8 cellular contexts compared by ENCODE assay signal in the genomic region with DNA sequence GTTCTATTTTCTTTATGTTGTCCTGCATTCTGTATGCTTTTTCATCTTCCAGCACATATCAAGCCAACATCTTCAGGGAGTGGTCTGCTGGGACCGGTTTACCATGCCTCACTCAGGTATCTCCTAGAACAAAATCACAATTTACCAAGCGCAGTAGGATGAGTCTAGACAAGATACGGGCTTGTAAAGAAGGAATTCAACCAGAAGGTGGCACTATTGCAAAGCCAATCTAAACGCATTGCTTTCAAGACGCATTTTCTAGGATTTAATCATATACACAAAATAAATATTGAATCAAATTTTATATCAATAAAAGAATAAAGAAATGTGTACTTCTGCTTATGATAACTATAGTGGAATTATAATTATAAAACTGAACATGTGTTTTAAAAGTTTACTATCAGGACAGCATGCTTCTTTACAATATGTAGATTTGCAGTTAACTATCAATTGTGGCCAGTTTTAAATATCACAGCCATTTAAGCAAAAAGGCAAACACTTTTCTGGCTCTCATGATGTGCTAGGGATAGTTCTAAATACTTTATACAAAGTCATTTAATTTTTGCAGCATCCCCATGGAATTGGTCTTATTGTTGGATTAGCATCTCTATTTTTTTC. TPM values are rescaled to one million over a fixed set of nuclear protein-coding genes. Genes with fewer than 3 reads are reported as not detected.
A peak's percentile ranks its signal among the peaks of the same experiment; 100 is the strongest.
DNase-seq lines count a peak whose midpoint lies in the region; ATAC-seq and TF ChIP-seq lines count a peak whose summit lies in the region.

No MANE protein-coding gene starts in this region.

- H3K4me3 ChIP-seq in AG09309 (ENCODE audit: control insufficient read depth, low read depth, low read length), result no peak overlapping the region
- no peak overlapping the region for H3K4me3 ChIP-seq in GM12865 (ENCODE audit: low read depth, low read length)
- H3K4me3 ChIP-seq in naive thymus-derived CD4-positive, alpha-beta T cell (ENCODE audit: low read length), result no peak overlapping the region

- no peaks in the 10 kb centered on the region for H3K36me3 ChIP-seq in naive thymus-derived CD4-positive, alpha-beta T cell (ENCODE audit: control insufficient read depth in 2 of 3, insufficient read depth in 3 of 3, low read length in 3 of 3)

- H3K4me3 Mint-ChIP-seq in naive thymus-derived CD4-positive, alpha-beta T cell, result no peak overlapping the region

- H3K9me3 ChIP-seq in naive thymus-derived CD4-positive, alpha-beta T cell (ENCODE audit: control insufficient read depth in 2 of 3, low read length in 3 of 3), result no peaks in the 10 kb centered on the region

- ATAC-seq in HG02610 (IDR thresholded peaks at IDR 0.05; ENCODE audit: unreplicated experiment) (peak; percentile 57), esophagus mucosa (peak; percentile 75)
- ATAC-seq in naive thymus-derived CD4-positive, alpha-beta T cell, result peak; percentile 85

- peak; percentile 45 for DNase-seq in AG09309 (ENCODE audit: low read depth)
- DNase-seq in GM12865 (ENCODE audit: low read depth), result peak; percentile 77
- peak; percentile 46 for DNase-seq in NCI-H1436 (lab: John Stamatoyannopoulos, UW)
- peak; percentile 15 for DNase-seq in T follicular helper cell (ENCODE audit: low read depth)
- peak in 7 of 9 donors; percentile 37 to 70 (median 63) for DNase-seq in naive thymus-derived CD4-positive, alpha-beta T cell
- DNase-seq in GM19240 (ENCODE audit: insufficient read length, low spot score), result no peak

- POLR2A ChIA-PET in naive thymus-derived CD4-positive, alpha-beta T cell (lab: Charles Lee), result interaction anchor here (1.0 to 9.3 kb wide), 4 partner anchors 14 to 268 kb away, joined by 3 to 86 read pairs (median 16); a partner anchor contains a TSS

- CTCF ChIA-PET in naive thymus-derived CD4-positive, alpha-beta T cell (lab: Charles Lee), result interaction anchor here (0.7 to 4.0 kb wide), 14 partner anchors 8 to 270 kb away, joined by 3 to 27 read pairs (median 6); no protein-coding TSS in a partner anchor

- no peaks in the 10 kb centered on the region for H3K9me3 Mint-ChIP-seq in naive thymus-derived CD4-positive, alpha-beta T cell

- peaks cover 4 to 26% (median 5%) of the 10 kb centered on the region in 5 donors for H3K27me3 Mint-ChIP-seq in naive thymus-derived CD4-positive, alpha-beta T cell

- H3K27ac Mint-ChIP-seq in naive thymus-derived CD4-positive, alpha-beta T cell, result peak overlapping the region in 1 of 9 donors; percentile 57

- H3K4me1 Mint-ChIP-seq in naive thymus-derived CD4-positive, alpha-beta T cell, result peaks cover 8 to 14% (median 10%) of the 10 kb centered on the region in 7 donors

- no peak overlapping the region for H3K27ac ChIP-seq in naive thymus-derived CD4-positive, alpha-beta T cell (ENCODE audit: low read depth, low read length)

- no peaks in the 10 kb centered on the region for H3K27me3 ChIP-seq in naive thymus-derived CD4-positive, alpha-beta T cell (ENCODE audit: control insufficient read depth in 2 of 2, insufficient read depth in 2 of 2, low read length in 2 of 2)

- TF ChIP-seq CTCF in AG09309 (IDR thresholded peaks at IDR 0.05; ENCODE audit: control insufficient read depth, insufficient read depth, low read depth, low read length, missing control alignments) (peak; percentile 65), GM12865 (IDR thresholded peaks at IDR 0.05; ENCODE audit: insufficient read depth, low read depth, low read length, missing control alignments) (peak; percentile 66)

- intact Hi-C loops in naive thymus-derived CD4-positive, alpha-beta T cell (cut with micrococcal nuclease), result loop anchor here (1.0 to 2.0 kb wide), 9 partner anchors 12 to 336 kb away; no protein-coding TSS in a partner anchor

- H3K36me3 Mint-ChIP-seq in naive thymus-derived CD4-positive, alpha-beta T cell, result no peaks in the 10 kb centered on the region

- H3K4me1 ChIP-seq in naive thymus-derived CD4-positive, alpha-beta T cell (ENCODE audit: control insufficient read depth in 2 of 2, insufficient read depth in 2 of 2, low read length in 2 of 2), result peaks cover 0 to 8% of the 10 kb centered on the region in 2 donors

RNA-seq across cellular contexts. Expression of a gene that starts 16.1 kb away (rescaled TPM):
- total RNA-seq in esophagus mucosa, result 17.3 TPM
- 100 to 1,000 TPM in 4 of 5 experiments, 10 to 100 TPM in 1; 92.1 to 158 (median 119) TPM for total RNA-seq in naive thymus-derived CD4-positive, alpha-beta T cell
- polyA plus RNA-seq in naive thymus-derived CD4-positive, alpha-beta T cell, result 10 to 100 TPM; 49.4 to 63.5 TPM
